ENCODE assay signal across 8 cellular contexts in the genomic region with DNA sequence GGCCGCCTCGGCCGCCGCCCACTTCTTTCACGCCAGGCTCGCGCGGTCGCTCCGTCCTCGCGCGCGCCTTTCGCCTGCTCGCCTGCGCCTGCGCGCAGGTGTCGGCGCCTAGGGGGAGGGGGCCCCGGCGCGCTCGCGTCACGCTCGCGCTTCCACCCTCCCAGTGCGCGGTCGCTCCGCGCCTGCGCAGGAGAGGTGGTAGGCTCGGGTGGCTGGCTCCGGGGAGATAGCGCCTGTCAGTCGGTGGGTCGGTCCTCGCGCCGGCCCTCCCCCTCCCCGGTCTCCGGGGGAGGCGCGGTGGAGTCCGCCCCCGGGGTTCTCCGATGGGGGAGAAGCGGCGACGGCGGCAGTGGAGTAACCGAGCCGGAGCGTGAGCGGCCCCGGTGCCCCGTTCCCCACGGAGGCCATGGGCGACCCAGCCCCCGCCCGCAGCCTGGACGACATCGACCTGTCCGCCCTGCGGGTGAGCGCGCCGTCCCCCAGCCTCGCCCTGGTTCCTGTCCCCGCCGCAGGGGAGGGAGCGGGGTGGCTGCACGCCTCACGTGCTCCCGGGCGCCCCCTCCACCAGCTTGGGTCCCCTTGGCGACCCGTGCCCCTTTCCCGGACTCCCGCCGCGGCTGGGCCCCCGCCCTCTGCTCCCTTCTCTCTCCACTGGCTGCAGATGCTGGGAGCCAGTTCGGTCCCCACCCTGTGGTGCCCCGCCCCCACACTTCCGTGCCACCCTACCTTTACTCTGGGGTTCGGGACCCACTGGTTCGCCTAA. TPM values are rescaled to one million over a fixed set of nuclear protein-coding genes. Genes with fewer than 3 reads are reported as not detected.
DNase-seq lines count a peak whose midpoint lies in the region; ATAC-seq and TF ChIP-seq lines count a peak whose summit lies in the region.

Gene MINK1, plus strand, starts transcription at position 163 of the 763 bp plus-strand sequence. Its CDS starts 244 bp downstream, at position 407.

- ATAC-seq in GM21526 (IDR thresholded peaks at IDR 0.05; ENCODE audit: low FRiP score, unreplicated experiment) (peak; percentile 73), IMR-90 (ENCODE audit: low read depth) (peak; percentile 96), esophagus mucosa (peak; percentile 98)

- DNase-seq in DMS114 treated with DMSO at 0.1 percent for 48 hours (lab: John Stamatoyannopoulos, UW; ENCODE audit: unreplicated experiment) (peak; percentile 72), IMR-90 (peak; percentile 92), myocyte (ENCODE audit: low read depth) (peak; percentile 95)
- peak; percentile 89 to 93 for DNase-seq in activated T-cell treated with anti-CD3 and anti-CD28 coated beads, Interleukin-2, amount 50 U/mL, for 48 hours
- DNase-seq in stimulated activated CD8-positive, alpha-beta memory T cell treated with anti-CD3 and anti-CD28 coated beads, Interleukin-7, amount 100 ng/mL, for 4 hours (ENCODE audit: low read depth in 2 of 2): peak; percentile 75 to 88

- no peak for TF ChIP-seq POLR2A in IMR-90 (IDR thresholded peaks at IDR 0.05; ENCODE audit: low read depth, low read length)

- peak within 1 kb of the TSS; percentile 95 for H2AFZ ChIP-seq in IMR-90 (replicated peaks; ENCODE audit: low read length, poor library complexity)

- H3K4ac ChIP-seq in IMR-90 (ENCODE audit: low read depth, low read length): peak within 1 kb of the TSS; percentile 95

- POLR2A ChIA-PET in IMR-90 (lab: Charles Lee; ENCODE audit: unreplicated experiment): no interaction called here

- peak within 1 kb of the TSS; percentile 81 for H3K27ac ChIP-seq in IMR-90 (ENCODE audit: insufficient read depth, low read length)

- H2BK20ac ChIP-seq in IMR-90 (ENCODE audit: low read depth, low read length): peak within 1 kb of the TSS; percentile 85; the same call in 1 of the 2 replicates

- H3K27me3 ChIP-seq in IMR-90 (ENCODE audit: control insufficient read depth, insufficient read depth, low read length): no peaks in the 10 kb centered on the region

- peak within 1 kb of the TSS; percentile 48 for H3K18ac ChIP-seq in IMR-90 (ENCODE audit: low read depth, low read length)

- H2BK120ac ChIP-seq in IMR-90 (ENCODE audit: low read depth, low read length): peak within 1 kb of the TSS; percentile 48

- H4K91ac ChIP-seq in IMR-90 (ENCODE audit: insufficient read depth, low read depth, low read length): peak within 1 kb of the TSS; percentile 88

- H3K14ac ChIP-seq in IMR-90 (replicated peaks; ENCODE audit: low read depth, low read length): peak within 1 kb of the TSS; percentile 94

- H4K20me1 ChIP-seq in IMR-90 (ENCODE audit: insufficient read depth, low read length): peaks cover 35% of the 10 kb centered on the region

- H3K79me1 ChIP-seq in IMR-90 (ENCODE audit: low read depth in 1 of 2, low read length in 2 of 2): peaks cover 19 to 48% of the 10 kb centered on the region in 2 experiments; a peak in 3 of 4 replicates

- peak within 1 kb of the TSS; percentile 69 for H3K9ac ChIP-seq in IMR-90 (ENCODE audit: low read depth, low read length)

- peak within 1 kb of the TSS; percentile 54 for H4K5ac ChIP-seq in IMR-90 (ENCODE audit: low read depth, low read length)

- H3K9me3 ChIP-seq in IMR-90 (ENCODE audit: control insufficient read depth, insufficient read depth, low read length): no peaks in the 10 kb centered on the region

- H3K4me1 ChIP-seq in IMR-90 (ENCODE audit: control insufficient read depth, insufficient read depth, low read length): peaks cover 6% of the 10 kb centered on the region; the same call in 1 of the 2 replicates

- dilution Hi-C loops in IMR-90 (cut with HindIII; ENCODE audit: low sequenced_read_pairs, unreplicated experiment): no loop called here

- TF ChIP-seq RAD21 in IMR-90 (IDR thresholded peaks at IDR 0.05; ENCODE audit: low read length): no peak

- H2AK9ac ChIP-seq in IMR-90 (replicated peaks; ENCODE audit: low read depth, low read length, poor library complexity): peak within 1 kb of the TSS; percentile 99

- peaks cover 4% of the 10 kb centered on the region; the same call in 1 of the 2 replicates for H3K36me3 ChIP-seq in IMR-90 (ENCODE audit: control insufficient read depth, insufficient read depth, low read length)

- in situ Hi-C loops in IMR-90 (cut with MboI; ENCODE audit: low sequenced_read_pairs): no loop called here

- H3K23ac ChIP-seq in IMR-90 (ENCODE audit: low read depth, low read length): peak within 1 kb of the TSS; percentile 97

- CTCF ChIA-PET in IMR-90 (lab: Yijun Ruan, JAX): no interaction called here

- WGBS in IMR-90 (ENCODE audit: extremely low coverage in 2 of 2, insufficient read length in 1 of 2), 2 experiments: 0% methylated on average over 38 of the region's 91 CpGs; no CpG with 5 or more reads in 1 of the 2 experiments

- peak within 1 kb of the TSS; percentile 82 to 91 for H4K8ac ChIP-seq in IMR-90 (ENCODE audit: low read depth in 2 of 2, low read length in 2 of 2)

- TF ChIP-seq CTCF in IMR-90 (conservative IDR thresholded peaks at IDR 0.05; ENCODE audit: low read depth, low read length): no peak

- H3K4me3 ChIP-seq in IMR-90 (ENCODE audit: insufficient read depth, low read depth, low read length): peak within 1 kb of the TSS; percentile 77

- no TSS peak for BruUV-seq in IMR-90 (replicated peaks; lab: Mats Ljungman, UMichigan)

- H2AK5ac ChIP-seq in IMR-90 (ENCODE audit: low read depth, low read length): peak within 1 kb of the TSS; percentile 97

- peak within 1 kb of the TSS; percentile 80; the same call in 1 of the 2 replicates for H3K56ac ChIP-seq in IMR-90 (ENCODE audit: extremely low read depth, insufficient read depth, low read length)

- peak within 1 kb of the TSS; percentile 77 for H2BK5ac ChIP-seq in IMR-90 (ENCODE audit: low read depth, low read length, poor library complexity, severe bottlenecking)

- peaks cover 23% of the 10 kb centered on the region for H3K9me1 ChIP-seq in IMR-90 (ENCODE audit: insufficient read depth, low read length)

- peak within 1 kb of the TSS; percentile 93 for H3K4me2 ChIP-seq in IMR-90 (ENCODE audit: low read depth, low read length)

- intact Hi-C loops in IMR-90 (cut with micrococcal nuclease): no loop called here

- peak within 1 kb of the TSS; percentile 93; the same call in 2 of the 3 replicates for H2BK15ac ChIP-seq in IMR-90 (ENCODE audit: low read depth, low read length)

TF ChIP-seq in IMR-90, 13 proteins besides CTCF, POLR2A, EP300 and RAD21:
- TF ChIP-seq MAZ (IDR thresholded peaks at IDR 0.05; ENCODE audit: borderline replicate concordance, low read depth, low read length) (peak; percentile 96), BHLHE40 (IDR thresholded peaks at IDR 0.05; ENCODE audit: low read depth, low read length) (peak; percentile 81), RCOR1 (IDR thresholded peaks at IDR 0.05; ENCODE audit: insufficient replicate concordance, low read length) (no peak), CHD1 (IDR thresholded peaks at IDR 0.05; ENCODE audit: low read depth, low read length) (no peak), FOS (IDR thresholded peaks at IDR 0.05; ENCODE audit: low read depth, low read length) (no peak), RFX5 (IDR thresholded peaks at IDR 0.05; ENCODE audit: low read depth, low read length) (no peak), CEBPB (IDR thresholded peaks at IDR 0.05; ENCODE audit: low read depth, low read length) (no peak)
- TF ChIP-seq, protein P1, sequence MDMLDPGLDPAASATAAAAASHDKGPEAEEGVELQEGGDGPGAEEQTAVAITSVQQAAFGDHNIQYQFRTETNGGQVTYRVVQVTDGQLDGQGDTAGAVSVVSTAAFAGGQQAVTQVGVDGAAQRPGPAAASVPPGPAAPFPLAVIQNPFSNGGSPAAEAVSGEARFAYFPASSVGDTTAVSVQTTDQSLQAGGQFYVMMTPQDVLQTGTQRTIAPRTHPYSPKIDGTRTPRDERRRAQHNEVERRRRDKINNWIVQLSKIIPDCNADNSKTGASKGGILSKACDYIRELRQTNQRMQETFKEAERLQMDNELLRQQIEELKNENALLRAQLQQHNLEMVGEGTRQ (IDR thresholded peaks at IDR 0.05; ENCODE audit: low read depth, low read length): no peak; the same call in 1 of the 2 replicates

TF ChIP-seq in PFSK-1, 5 proteins besides CTCF, POLR2A, EP300 and RAD21 (continues in another document):
- peak; percentile 82 for TF ChIP-seq FOXP2 (optimal IDR thresholded peaks at IDR 0.05; ENCODE audit: borderline replicate concordance, extremely low read depth, extremely low read length, insufficient read depth)
- TF ChIP-seq, protein P2, sequence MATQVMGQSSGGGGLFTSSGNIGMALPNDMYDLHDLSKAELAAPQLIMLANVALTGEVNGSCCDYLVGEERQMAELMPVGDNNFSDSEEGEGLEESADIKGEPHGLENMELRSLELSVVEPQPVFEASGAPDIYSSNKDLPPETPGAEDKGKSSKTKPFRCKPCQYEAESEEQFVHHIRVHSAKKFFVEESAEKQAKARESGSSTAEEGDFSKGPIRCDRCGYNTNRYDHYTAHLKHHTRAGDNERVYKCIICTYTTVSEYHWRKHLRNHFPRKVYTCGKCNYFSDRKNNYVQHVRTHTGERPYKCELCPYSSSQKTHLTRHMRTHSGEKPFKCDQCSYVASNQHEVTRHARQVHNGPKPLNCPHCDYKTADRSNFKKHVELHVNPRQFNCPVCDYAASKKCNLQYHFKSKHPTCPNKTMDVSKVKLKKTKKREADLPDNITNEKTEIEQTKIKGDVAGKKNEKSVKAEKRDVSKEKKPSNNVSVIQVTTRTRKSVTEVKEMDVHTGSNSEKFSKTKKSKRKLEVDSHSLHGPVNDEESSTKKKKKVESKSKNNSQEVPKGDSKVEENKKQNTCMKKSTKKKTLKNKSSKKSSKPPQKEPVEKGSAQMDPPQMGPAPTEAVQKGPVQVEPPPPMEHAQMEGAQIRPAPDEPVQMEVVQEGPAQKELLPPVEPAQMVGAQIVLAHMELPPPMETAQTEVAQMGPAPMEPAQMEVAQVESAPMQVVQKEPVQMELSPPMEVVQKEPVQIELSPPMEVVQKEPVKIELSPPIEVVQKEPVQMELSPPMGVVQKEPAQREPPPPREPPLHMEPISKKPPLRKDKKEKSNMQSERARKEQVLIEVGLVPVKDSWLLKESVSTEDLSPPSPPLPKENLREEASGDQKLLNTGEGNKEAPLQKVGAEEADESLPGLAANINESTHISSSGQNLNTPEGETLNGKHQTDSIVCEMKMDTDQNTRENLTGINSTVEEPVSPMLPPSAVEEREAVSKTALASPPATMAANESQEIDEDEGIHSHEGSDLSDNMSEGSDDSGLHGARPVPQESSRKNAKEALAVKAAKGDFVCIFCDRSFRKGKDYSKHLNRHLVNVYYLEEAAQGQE (IDR thresholded peaks at IDR 0.05; ENCODE audit: insufficient read depth in 1 of 2, low read depth in 2 of 2, low read length in 2 of 2): no peak
- peak; percentile 87 for TF ChIP-seq POLR2AphosphoS5 (IDR thresholded peaks at IDR 0.05; ENCODE audit: low read depth, low read length)
- TF ChIP-seq TAF1 (IDR thresholded peaks at IDR 0.05; ENCODE audit: borderline replicate concordance, insufficient read depth, low read length): peak; percentile 45; the same call in 1 of the 2 replicates

RNA-seq across cellular contexts. Expression of gene MINK1, which starts in this region (rescaled TPM):
- total RNA-seq in IMR-90 (2012; rRNA removed): 12.2 and 12.8 TPM in 2 replicates
- 40.9 and 41.3 TPM in 2 replicates for polyA plus RNA-seq in IMR-90 (2012; rRNA removed)
- 32.0 and 34.9 TPM in 2 replicates for polyA plus RNA-seq in IMR-90 (2012; cell fraction: cytosol; rRNA removed)
- polyA plus RNA-seq in IMR-90 (2012; cell fraction: nucleus; rRNA removed; ENCODE audit: low replicate concordance): 214 and 296 TPM in 2 replicates
- 63.4 TPM for polyA plus RNA-seq in PFSK-1 (2012; ENCODE audit: insufficient read length, low read depth)
- 124 TPM for total RNA-seq in esophagus mucosa
- 17.6 and 18.1 TPM in 2 replicates for total RNA-seq in myocyte
- polyA plus RNA-seq in myocyte (2012): 36.9 TPM

Comparison
In these comparisons a context has a peak if more than half of its experiments do, and no peak if none do; other contexts are left out.
1. Peak in every context shown above with its lines: DNase-seq, ATAC-seq, H3K4me3 ChIP-seq and H3K27ac ChIP-seq.